In the genomic region with DNA sequence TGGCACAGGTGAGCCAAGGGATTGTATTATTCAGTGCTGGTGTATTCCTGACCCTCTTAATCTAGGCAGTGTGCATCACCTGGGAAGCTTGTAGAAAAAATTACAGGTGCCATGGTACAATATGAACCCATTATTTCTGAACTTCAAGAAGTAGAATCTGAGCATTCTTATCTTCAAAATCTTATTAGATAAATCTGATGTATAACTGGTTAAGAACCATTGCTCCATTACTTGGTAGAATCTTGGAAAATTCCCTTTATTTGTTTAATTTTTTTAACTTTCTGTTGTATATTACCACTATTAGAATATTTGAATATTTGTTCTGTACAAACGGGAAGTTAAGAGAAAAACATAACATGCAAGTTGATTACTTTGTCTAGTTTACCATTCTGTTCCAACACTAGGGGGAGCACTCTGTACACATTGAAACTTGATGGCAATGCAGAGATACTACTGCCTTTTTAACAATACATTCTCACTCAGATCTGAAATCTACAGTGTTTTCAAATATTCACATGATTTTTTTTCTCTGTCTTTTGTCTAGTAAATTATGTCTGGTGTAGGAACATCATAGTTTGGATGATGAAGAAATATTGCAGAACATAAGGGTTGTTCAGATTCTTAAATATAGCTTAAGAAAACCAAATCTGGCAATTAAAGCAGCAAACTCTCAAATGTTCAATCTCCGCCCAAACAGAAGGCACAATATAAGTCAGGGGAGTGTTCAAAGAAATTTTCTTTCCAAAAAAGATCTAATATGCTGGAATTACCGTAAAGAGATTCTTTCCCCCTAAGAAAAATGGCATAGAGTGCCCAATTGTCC, we compare ENCODE assay signal across 8 cellular contexts.
DNase-seq lines count a peak whose midpoint lies in the region; ATAC-seq and TF ChIP-seq lines count a peak whose summit lies in the region.

No MANE protein-coding gene starts in this region.

- dilution Hi-C loops in IMR-90 (cut with HindIII; ENCODE audit: low sequenced_read_pairs, unreplicated experiment), result no loop called here

- H2AK5ac ChIP-seq in IMR-90 (ENCODE audit: low read depth, low read length), result no peak overlapping the region

- peaks cover 6% of the 10 kb centered on the region for H3K9me1 ChIP-seq in IMR-90 (ENCODE audit: insufficient read depth, low read length)

- no peak overlapping the region for H2BK120ac ChIP-seq in IMR-90 (ENCODE audit: low read depth, low read length)

- no peak for TF ChIP-seq POLR2A in IMR-90 (IDR thresholded peaks at IDR 0.05; ENCODE audit: low read depth, low read length)
- no peak for TF ChIP-seq POLR2A in right lobe of liver (IDR thresholded peaks at IDR 0.05)

- no peak overlapping the region for H4K5ac ChIP-seq in IMR-90 (ENCODE audit: low read depth, low read length)

- H4K20me1 ChIP-seq in IMR-90 (ENCODE audit: insufficient read depth, low read length), result no peaks in the 10 kb centered on the region

- WGBS in IMR-90 (ENCODE audit: extremely low coverage in 2 of 2, insufficient read length in 1 of 2), 2 experiments, result no CpG with 5 or more reads among the region's 3 CpGs
- WGBS in right lobe of liver (ENCODE audit: insufficient coverage, low coverage, low lambda C conversion rate, missing lambda C conversion rate), result 46% methylated on average over 3 of the region's 3 CpGs

- H3K23ac ChIP-seq in IMR-90 (ENCODE audit: low read depth, low read length), result no peak overlapping the region

- H3K9me3 ChIP-seq in IMR-90 (ENCODE audit: control insufficient read depth, insufficient read depth, low read length) (no peaks in the 10 kb centered on the region), NT2/D1 (ENCODE audit: insufficient read depth, low read length) (no peaks in the 10 kb centered on the region), right lobe of liver (no peaks in the 10 kb centered on the region)

- no peak overlapping the region for H2BK15ac ChIP-seq in IMR-90 (ENCODE audit: low read depth, low read length)

- ATAC-seq in IMR-90 (ENCODE audit: low read depth) (peak; percentile 83), right lobe of liver (peak; percentile 85 to 88 (median 86)), HG03135 (IDR thresholded peaks at IDR 0.05; ENCODE audit: unreplicated experiment) (no peak), GM18519 (IDR thresholded peaks at IDR 0.05; ENCODE audit: low FRiP score, unreplicated experiment) (no peak)

- no peak overlapping the region for H3K18ac ChIP-seq in IMR-90 (ENCODE audit: low read depth, low read length)

- BruUV-seq in IMR-90 (replicated peaks; lab: Mats Ljungman, UMichigan), result no TSS peak

- H4K8ac ChIP-seq in IMR-90 (ENCODE audit: low read depth in 2 of 2, low read length in 2 of 2), result no peak overlapping the region; a peak in 1 of 4 replicates

- intact Hi-C loops in IMR-90 (cut with micrococcal nuclease), result loop anchor here (1.0 to 10.0 kb wide), 2 partner anchors 649 to 751 kb away; no protein-coding TSS in a partner anchor
- intact Hi-C loops in right lobe of liver (cut with DNase I), result no loop called here

- POLR2A ChIA-PET in IMR-90 (lab: Charles Lee; ENCODE audit: unreplicated experiment), result no interaction called here

- H3K36me3 ChIP-seq in IMR-90 (ENCODE audit: control insufficient read depth, insufficient read depth, low read length) (peaks cover 19% of the 10 kb centered on the region), NT2/D1 (ENCODE audit: insufficient read depth, insufficient read length, low read length) (peaks cover 27% of the 10 kb centered on the region), right lobe of liver (peaks cover 0 to 39% (median 0%) of the 10 kb centered on the region in 4 donors)

- no peak overlapping the region for H4K91ac ChIP-seq in IMR-90 (ENCODE audit: insufficient read depth, low read depth, low read length)

- peaks cover 13 to 15% of the 10 kb centered on the region in 2 experiments for H3K79me1 ChIP-seq in IMR-90 (ENCODE audit: low read depth in 1 of 2, low read length in 2 of 2)

- peak; percentile 80 for TF ChIP-seq RAD21 in IMR-90 (IDR thresholded peaks at IDR 0.05; ENCODE audit: low read length)

- H3K27ac ChIP-seq in IMR-90 (ENCODE audit: insufficient read depth, low read length), result no peak overlapping the region
- H3K27ac ChIP-seq in right lobe of liver, result no peak overlapping the region

- no peak overlapping the region for H2AK9ac ChIP-seq in IMR-90 (replicated peaks; ENCODE audit: low read depth, low read length, poor library complexity)

- H3K27me3 ChIP-seq in IMR-90 (ENCODE audit: control insufficient read depth, insufficient read depth, low read length), result no peaks in the 10 kb centered on the region
- H3K27me3 ChIP-seq in NT2/D1 (ENCODE audit: insufficient read depth, insufficient read length), result no peaks in the 10 kb centered on the region
- H3K27me3 ChIP-seq in right lobe of liver, result no peaks in the 10 kb centered on the region

- DNase-seq in DMS53 (lab: John Stamatoyannopoulos, UW) (peak; percentile 64), IMR-90 (peak; percentile 80), NT2/D1 (ENCODE audit: low read depth, low spot score) (peak; percentile 11), cerebellar cortex (ENCODE audit: low spot score) (peak; percentile 71), right lobe of liver (no peak), mucosa of gallbladder (ENCODE audit: low spot score) (no peak)

- H3K14ac ChIP-seq in IMR-90 (replicated peaks; ENCODE audit: low read depth, low read length), result no peak overlapping the region

- TF ChIP-seq CTCF in IMR-90 (conservative IDR thresholded peaks at IDR 0.05; ENCODE audit: low read depth, low read length) (peak; percentile 83), right lobe of liver (IDR thresholded peaks at IDR 0.05) (peak; percentile 75 to 84 (median 80))

- H3K4me3 ChIP-seq in IMR-90 (ENCODE audit: insufficient read depth, low read depth, low read length), result no peak overlapping the region
- no peak overlapping the region for H3K4me3 ChIP-seq in NT2/D1 (ENCODE audit: insufficient read length, low read depth)
- H3K4me3 ChIP-seq in right lobe of liver, result no peak overlapping the region

- no peak overlapping the region for H3K4ac ChIP-seq in IMR-90 (ENCODE audit: low read depth, low read length)

- H3K4me1 ChIP-seq in IMR-90 (ENCODE audit: control insufficient read depth, insufficient read depth, low read length) (peaks cover 7% of the 10 kb centered on the region), NT2/D1 (ENCODE audit: insufficient read depth, insufficient read length) (no peaks in the 10 kb centered on the region), right lobe of liver (no peaks in the 10 kb centered on the region)

- no peak overlapping the region for H2BK5ac ChIP-seq in IMR-90 (ENCODE audit: low read depth, low read length, poor library complexity, severe bottlenecking)

- in situ Hi-C loops in IMR-90 (cut with MboI; ENCODE audit: low sequenced_read_pairs), result no loop called here

- no peak overlapping the region for H2AFZ ChIP-seq in IMR-90 (replicated peaks; ENCODE audit: low read length, poor library complexity)

- H3K56ac ChIP-seq in IMR-90 (ENCODE audit: extremely low read depth, insufficient read depth, low read length), result no peak overlapping the region

- H3K9ac ChIP-seq in IMR-90 (ENCODE audit: low read depth, low read length), result no peak overlapping the region
- H3K9ac ChIP-seq in NT2/D1 (ENCODE audit: insufficient read length, low read depth), result no peak overlapping the region

- CTCF ChIA-PET in IMR-90 (lab: Yijun Ruan, JAX), result interaction anchor here (0.6 to 1.4 kb wide), 8 partner anchors 9 to 649 kb away, joined by 3 to 5 read pairs (median 3); no protein-coding TSS in a partner anchor

- H3K4me2 ChIP-seq in IMR-90 (ENCODE audit: low read depth, low read length), result no peak overlapping the region

- no peak overlapping the region for H2BK20ac ChIP-seq in IMR-90 (ENCODE audit: low read depth, low read length)

TF ChIP-seq in IMR-90, 13 proteins besides CTCF, POLR2A, EP300 and RAD21:
- TF ChIP-seq SMC3 (IDR thresholded peaks at IDR 0.05; ENCODE audit: low read depth, low read length) (peak; percentile 79), RCOR1 (IDR thresholded peaks at IDR 0.05; ENCODE audit: insufficient replicate concordance, low read length) (no peak)

Comparison
In these comparisons a context has a peak if more than half of its experiments do, and no peak if none do; other contexts are left out.
1. DNase-seq: peak in DMS53 (single experiment), IMR-90 (single experiment), NT2/D1 (single experiment) and cerebellar cortex (single experiment); none in right lobe of liver (0 of 3) and mucosa of gallbladder (single experiment).
2. ATAC-seq: peak in IMR-90 (single experiment) and right lobe of liver (4 of 4); none in HG03135 (single experiment) and GM18519 (single experiment).